ENCODE assay signal across 9 cellular contexts in genomic region chr6:42315991-42316378, GRCh38.
DNase-seq lines count a peak whose midpoint lies in the region; ATAC-seq and TF ChIP-seq lines count a peak whose summit lies in the region.
"Had no signal": no experiment of that assay in that cellular context is flagged by ENCODE, and none has a peak within 500 bp of the region (broad histone marks: within the 10 kb centered on the region; RNA-seq: fewer than 3 reads in every experiment).

No MANE protein-coding gene starts in this region.

- TF ChIP-seq CTCF in PC-3 (conservative IDR thresholded peaks at IDR 0.05; ENCODE audit: low read depth, low read length) = no peak
- TF ChIP-seq CTCF in GM13977 (IDR thresholded peaks at IDR 0.05; ENCODE audit: extremely low read depth, insufficient read depth, missing control alignments) = no peak

- H3K4me2 ChIP-seq in GM23248 (ENCODE audit: unreplicated experiment) (peak overlapping the region; percentile 63), PC-3 (ENCODE audit: low read length) (peak overlapping the region; percentile 76)

- WGBS in GM23248 (ENCODE audit: low coverage in 1 of 2, low lambda C conversion rate in 2 of 2, missing lambda C conversion rate in 2 of 2), 2 experiments = 0% methylated on average over 5 of the region's 5 CpGs

- POLR2A ChIA-PET in PC-3 (lab: Charles Lee; ENCODE audit: unreplicated experiment) = interaction anchor here (0.7 kb wide), 1 partner anchor 40 kb away, joined by 3 read pairs; no protein-coding TSS in a partner anchor

- in situ Hi-C loops in GM23248 (cut with MboI) (no loop called here), GM13977 (cut with MboI; ENCODE audit: low pct_unique_long_range_greater_than_20kb, low sequenced_read_pairs, unreplicated experiment) (no loop called here)

- CTCF ChIA-PET in PC-3 (lab: Charles Lee) = no interaction called here

- H3K4me1 ChIP-seq in GM23248 (ENCODE audit: insufficient read depth) = peaks cover 43% of the 10 kb centered on the region
- peaks cover 60% of the 10 kb centered on the region for H3K4me1 ChIP-seq in PC-3 (ENCODE audit: insufficient read depth, low read length)

- intact Hi-C loops in PC-3 (cut with micrococcal nuclease) = loop anchor here (1.0 kb wide), 2 partner anchors 22 to 135 kb away; partner anchors contain the start of gene TRERF1

- ATAC-seq in PC-3 = peak; percentile 86
- ATAC-seq in esophagus mucosa = peak; percentile 72
- no peak for ATAC-seq in GM21717 (IDR thresholded peaks at IDR 0.05; ENCODE audit: unreplicated experiment)

- H3K4me3 ChIP-seq in GM23248 (no peak overlapping the region), PC-3 (ENCODE audit: low read length) (peak overlapping the region; percentile 33; the same call in 1 of the 2 replicates)

- H3F3A ChIP-seq in GM23248 (ENCODE audit: insufficient read depth) (peaks cover 18% of the 10 kb centered on the region), PC-3 (ENCODE audit: low read length, unreplicated experiment) (peaks cover 15% of the 10 kb centered on the region)

- DNase-seq in GM23248 (peak; percentile 94), PC-3 (peak; percentile 99), smooth muscle cell of the brain vasculature (ENCODE audit: low read depth, low spot score) (peak; percentile 40), GM13977 (ENCODE audit: low spot score) (no peak), NCI-H1417 (lab: John Stamatoyannopoulos, UW) (no peak), OCI-M1 (lab: John Stamatoyannopoulos, UW) (no peak)
- DNase-seq: central memory CD4-positive, alpha-beta T cell had no signal

- no peaks in the 10 kb centered on the region for H3K9me2 ChIP-seq in GM23248 (ENCODE audit: insufficient read depth)
- no peaks in the 10 kb centered on the region for H3K9me2 ChIP-seq in PC-3 (replicated peaks; ENCODE audit: low read length)

- no peaks in the 10 kb centered on the region for H3K27me3 ChIP-seq in GM23248 (replicated peaks; ENCODE audit: insufficient read depth)
- H3K27me3 ChIP-seq in PC-3 (ENCODE audit: low read length) = no peaks in the 10 kb centered on the region

- H2AFZ ChIP-seq in GM23248 (no peak overlapping the region), PC-3 (ENCODE audit: low read length) (no peak overlapping the region)

- H3K79me2 ChIP-seq in GM23248 (ENCODE audit: insufficient read depth) = peaks cover 15% of the 10 kb centered on the region
- peaks cover 59% of the 10 kb centered on the region for H3K79me2 ChIP-seq in PC-3 (ENCODE audit: low read length)

- H3K9ac ChIP-seq in GM23248 (peak overlapping the region; percentile 32), PC-3 (ENCODE audit: low read length) (peak overlapping the region; percentile 84)

- H3K9me3 ChIP-seq in GM23248 (ENCODE audit: low read depth) (no peaks in the 10 kb centered on the region), PC-3 (ENCODE audit: low read length) (no peaks in the 10 kb centered on the region)

- H3K36me3 ChIP-seq in GM23248 (ENCODE audit: low read depth) (no peaks in the 10 kb centered on the region), PC-3 (ENCODE audit: low read depth, low read length) (0 out of 2 replicates have a peak, but pooled peaks cover 3% of the 10 kb centered on the region)

- BruUV-seq in PC-3 (replicated peaks; lab: Mats Ljungman, UMichigan) = no TSS peak

- H4K20me1 ChIP-seq in GM23248 (ENCODE audit: insufficient read depth) (no peaks in the 10 kb centered on the region), PC-3 (ENCODE audit: low read length) (no peaks in the 10 kb centered on the region)

- H3K27ac ChIP-seq in GM23248 (peak overlapping the region; percentile 82), PC-3 (ENCODE audit: low read length) (peak overlapping the region; percentile 99)

Comparison
In these comparisons a context has a peak if more than half of its experiments do, and no peak if none do; other contexts are left out.
1. DNase-seq: peak in GM23248 (single experiment), PC-3 (single experiment) and smooth muscle cell of the brain vasculature (single experiment); none in GM13977 (single experiment), NCI-H1417 (0 of 3) and OCI-M1 (single experiment).